Comparison of ENCODE assay signal across 1 cellular context in genomic region chr10:15460661-15461060, GRCh38.
TF ChIP-seq lines count a peak whose summit lies in the region.

No MANE protein-coding gene starts in this region.

TF ChIP-seq in GM23338, 12 proteins besides CTCF, POLR2A, EP300 and RAD21 (continued from another document):
- TF ChIP-seq ZNF462 (CRISPR knock-in tag; IDR thresholded peaks at IDR 0.05) (no peak), JUNB (IDR thresholded peaks at IDR 0.05; ENCODE audit: unreplicated experiment) (no peak)
TF ChIP-seq in GM23338: peak in this region for 0.
